ENCODE assay signal across 20 cellular contexts in genomic region chr1:32873484-32873883, GRCh38. TPM values are rescaled to one million over a fixed set of nuclear protein-coding genes. Genes with fewer than 3 reads are reported as not detected.
"Had no signal": no experiment of that assay in that cellular context is flagged by ENCODE, and none has a peak within 500 bp of the region (broad histone marks: within the 10 kb centered on the region; RNA-seq: fewer than 3 reads in every experiment).

No MANE protein-coding gene starts in this region.

- H3K9me3 Mint-ChIP-seq: natural killer cell treated with Interleukin-12 subunit alpha and Interleukin-12 subunit beta and Interleukin-15 and Interleukin-18, amount 100 ng/mL, for 72 hours; neural progenitor cell had no signal

- DNase-seq: cortex of kidney; dorsolateral prefrontal cortex; effector CD8-positive, alpha-beta T cell; foreskin melanocyte; left colon; mammary epithelial cell; ovary; sigmoid colon; stimulated activated CD4-positive, alpha-beta T cell treated with anti-CD3 and anti-CD28 coated beads, Interleukin-12 subunit alpha, Interleukin-12 subunit beta, amount 100 ng/mL, for 4 hours; stimulated activated naive CD4-positive, alpha-beta T cell treated with Interleukin-2 at 50 U/mL for 16 hours; thyroid gland; upper lobe of left lung had no signal

- H3K4me3 Mint-ChIP-seq: natural killer cell treated with Interleukin-12 subunit alpha and Interleukin-12 subunit beta and Interleukin-15 and Interleukin-18, amount 100 ng/mL, for 72 hours; neural progenitor cell had no signal

- ATAC-seq: natural killer cell treated with Interleukin-12 subunit alpha and Interleukin-12 subunit beta and Interleukin-15 and Interleukin-18, amount 100 ng/mL, for 72 hours had no signal

- H3K36me3 Mint-ChIP-seq: natural killer cell treated with Interleukin-12 subunit alpha and Interleukin-12 subunit beta and Interleukin-15 and Interleukin-18, amount 100 ng/mL, for 72 hours; neural progenitor cell had no signal

- H3K4me3 ChIP-seq: dorsolateral prefrontal cortex, hepatocyte, neural progenitor cell, ovary, right atrium auricular region, sigmoid colon, skin epidermis, suprapubic skin, thyroid gland, upper lobe of left lung, vagina had no signal

- H3K9me3 ChIP-seq: ovary, right atrium auricular region, sigmoid colon, suprapubic skin, thyroid gland, upper lobe of left lung, vagina had no signal

- H3K9ac ChIP-seq: neural progenitor cell had no signal

- H3K27ac ChIP-seq: hepatocyte, neural progenitor cell, ovary, right atrium auricular region, sigmoid colon, skin epidermis, suprapubic skin, thyroid gland, upper lobe of left lung, vagina had no signal

- H3K4me2 ChIP-seq: neural progenitor cell had no signal

- H3K36me3 ChIP-seq: neural progenitor cell, ovary, right atrium auricular region, suprapubic skin, thyroid gland, upper lobe of left lung, vagina had no signal

- H3K27ac Mint-ChIP-seq: natural killer cell treated with Interleukin-12 subunit alpha and Interleukin-12 subunit beta and Interleukin-15 and Interleukin-18, amount 100 ng/mL, for 72 hours; neural progenitor cell had no signal

- H3K27me3 ChIP-seq: dorsolateral prefrontal cortex, ovary, right atrium auricular region, thyroid gland, vagina had no signal

RNA-seq across cellular contexts. Expression of gene FNDC5, which starts 2.8 kb away (rescaled TPM):
- total RNA-seq: mammary epithelial cell; natural killer cell treated with Interleukin-12 subunit alpha and Interleukin-12 subunit beta and Interleukin-15 and Interleukin-18, amount 100 ng/mL, for 72 hours had no signal

RNA-seq across cellular contexts. Expression of gene HPCA, which starts 12.8 kb away (rescaled TPM):
- total RNA-seq: hepatocyte, kidney epithelial cell, mammary epithelial cell, right atrium auricular region, sigmoid colon, suprapubic skin, thyroid gland, upper lobe of left lung, vagina had no signal
